In the genomic region with DNA sequence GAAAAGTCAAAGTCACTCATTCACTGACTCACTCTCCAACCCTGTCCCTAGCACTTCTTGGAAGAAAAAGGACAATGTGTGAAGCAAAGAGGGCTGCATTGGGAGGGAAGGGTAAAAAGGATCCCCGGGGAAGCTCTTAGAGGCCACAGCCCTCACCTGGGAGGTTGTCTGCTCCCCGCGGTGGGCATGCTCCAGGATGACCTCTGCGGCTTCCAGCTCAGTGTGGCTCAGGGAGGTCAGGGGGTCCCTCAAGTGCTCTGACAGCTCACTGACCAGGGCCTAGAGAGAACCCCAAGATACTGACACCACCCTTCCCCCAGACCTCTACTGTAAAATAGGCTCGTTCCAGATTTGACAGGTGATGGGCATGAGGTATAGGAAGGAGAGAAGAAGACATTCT, we compare ENCODE assay signal across 20 cellular contexts. TPM values are rescaled to one million over a fixed set of nuclear protein-coding genes. Genes with fewer than 3 reads are reported as not detected.
DNase-seq lines count a peak whose midpoint lies in the region; ATAC-seq and TF ChIP-seq lines count a peak whose summit lies in the region.
"Had no signal": no experiment of that assay in that cellular context is flagged by ENCODE, and none has a peak within 500 bp of the region (broad histone marks: within the 10 kb centered on the region; RNA-seq: fewer than 3 reads in every experiment).

No MANE protein-coding gene starts in this region.

- POLR2A ChIA-PET in activated CD8-positive, alpha-beta T cell treated with anti-CD3 and anti-CD28 coated beads for 36 hours (lab: Charles Lee), result interaction anchor here (1.3 to 3.8 kb wide), 3 partner anchors 10 to 21 kb away, joined by 3 to 27 read pairs (median 4); a partner anchor contains a TSS
- POLR2A ChIA-PET in activated CD8-positive, alpha-beta T cell treated with anti-CD3 and anti-CD28 coated beads, Interleukin-2, amount 10 ng/mL, durations not matched to agents 7 days and 5 days (lab: Charles Lee), result interaction anchor here (0.6 to 1.5 kb wide), 2 partner anchors 10 to 23 kb away, joined by 3 read pairs; no protein-coding TSS in a partner anchor

- H3K27ac Mint-ChIP-seq in activated CD8-positive, alpha-beta T cell treated with anti-CD3 and anti-CD28 coated beads for 36 hours, result peak overlapping the region; percentile 26
- no peak overlapping the region for H3K27ac Mint-ChIP-seq in activated CD8-positive, alpha-beta T cell treated with anti-CD3 and anti-CD28 coated beads, Interleukin-2, amount 10 ng/mL, durations not matched to agents 7 days and 5 days
- peak overlapping the region; percentile 4 for H3K27ac Mint-ChIP-seq in activated T-helper 17 cell treated with anti-CD3 and anti-CD28 coated beads, Interleukin-2, amount 50 U/mL, for 72 hours
- H3K27ac Mint-ChIP-seq: B cell, H9 had no signal

- H3K4me1 Mint-ChIP-seq in activated CD8-positive, alpha-beta T cell treated with anti-CD3 and anti-CD28 coated beads for 36 hours (ENCODE audit: low read depth), result peaks cover 27% of the 10 kb centered on the region
- H3K4me1 Mint-ChIP-seq in activated CD8-positive, alpha-beta T cell treated with anti-CD3 and anti-CD28 coated beads, Interleukin-2, amount 10 ng/mL, durations not matched to agents 7 days and 5 days (ENCODE audit: low read depth), result peaks cover 31% of the 10 kb centered on the region
- H3K4me1 Mint-ChIP-seq in activated T-helper 17 cell treated with anti-CD3 and anti-CD28 coated beads, Interleukin-2, amount 50 U/mL, for 72 hours, result peaks cover 22% of the 10 kb centered on the region

- intact Hi-C loops in activated CD8-positive, alpha-beta T cell treated with anti-CD3 and anti-CD28 coated beads for 36 hours (cut with micrococcal nuclease), result no loop called here
- intact Hi-C loops in cardiac septum (cut with DNase I), result no loop called here
- intact Hi-C loops in left ventricle myocardium superior (cut with micrococcal nuclease), result no loop called here
- intact Hi-C loops in upper lobe of right lung (cut with DNase I), result no loop called here

- H3K36me3 Mint-ChIP-seq in activated CD8-positive, alpha-beta T cell treated with anti-CD3 and anti-CD28 coated beads for 36 hours (ENCODE audit: low read depth), result peaks cover 2% of the 10 kb centered on the region
- H3K36me3 Mint-ChIP-seq in activated CD8-positive, alpha-beta T cell treated with anti-CD3 and anti-CD28 coated beads, Interleukin-2, amount 10 ng/mL, durations not matched to agents 7 days and 5 days (ENCODE audit: low read depth), result peaks cover 25% of the 10 kb centered on the region
- H3K36me3 Mint-ChIP-seq in activated T-helper 17 cell treated with anti-CD3 and anti-CD28 coated beads, Interleukin-2, amount 50 U/mL, for 72 hours (ENCODE audit: low read depth), result peaks cover 52% of the 10 kb centered on the region

- H3K27ac ChIP-seq in upper lobe of right lung (no peak overlapping the region), WERI-Rb-1 (no peak overlapping the region)
- H3K27ac ChIP-seq: 22Rv1, BLaER1, C4-2B, GM23248 had no signal

- H3K36me3 ChIP-seq in upper lobe of right lung (peaks cover 24% of the 10 kb centered on the region), WERI-Rb-1 (no peaks in the 10 kb centered on the region)

- H3K4me3 ChIP-seq in upper lobe of right lung (no peak overlapping the region), WERI-Rb-1 (ENCODE audit: low read depth, low read length) (no peak overlapping the region)
- H3K4me3 ChIP-seq: BLaER1, GM23248 had no signal

- DNase-seq in activated CD8-positive, alpha-beta T cell treated with anti-CD3 and anti-CD28 coated beads for 36 hours, result no peak
- DNase-seq in activated CD8-positive, alpha-beta T cell treated with anti-CD3 and anti-CD28 coated beads, Interleukin-2, amount 10 ng/mL, durations not matched to agents 7 days and 5 days, result no peak
- DNase-seq in cardiac septum (ENCODE audit: low spot score) (peak; percentile 51), left ventricle myocardium superior (no peak), upper lobe of right lung (peak; percentile 18), WERI-Rb-1 (no peak), GM13976 (ENCODE audit: low spot score) (no peak)
- DNase-seq: Caco-2; CD4-positive, CD25-positive, alpha-beta regulatory T cell; CD8-positive, alpha-beta T cell; DMS153; DND-41; GM23248; H9 had no signal

- H3K9me3 Mint-ChIP-seq in activated CD8-positive, alpha-beta T cell treated with anti-CD3 and anti-CD28 coated beads for 36 hours, result no peaks in the 10 kb centered on the region
- no peaks in the 10 kb centered on the region for H3K9me3 Mint-ChIP-seq in activated CD8-positive, alpha-beta T cell treated with anti-CD3 and anti-CD28 coated beads, Interleukin-2, amount 10 ng/mL, durations not matched to agents 7 days and 5 days (ENCODE audit: insufficient read depth)
- no peaks in the 10 kb centered on the region for H3K9me3 Mint-ChIP-seq in activated T-helper 17 cell treated with anti-CD3 and anti-CD28 coated beads, Interleukin-2, amount 50 U/mL, for 72 hours
- H3K9me3 Mint-ChIP-seq: CD4-positive, CD25-positive, alpha-beta regulatory T cell; CD8-positive, alpha-beta T cell; H9 had no signal

- no peaks in the 10 kb centered on the region for H3K9me3 ChIP-seq in upper lobe of right lung
- no peaks in the 10 kb centered on the region for H3K9me3 ChIP-seq in WERI-Rb-1 (ENCODE audit: severe bottlenecking)
- H3K9me3 ChIP-seq: BLaER1, Caco-2 had no signal

- H3K4me1 ChIP-seq in upper lobe of right lung, result peaks cover 4% of the 10 kb centered on the region

- in situ Hi-C loops in GM13976 (cut with MboI; ENCODE audit: low sequenced_read_pairs, unreplicated experiment), result no loop called here

- no peak for ATAC-seq in activated CD8-positive, alpha-beta T cell treated with anti-CD3 and anti-CD28 coated beads for 36 hours
- ATAC-seq in activated CD8-positive, alpha-beta T cell treated with anti-CD3 and anti-CD28 coated beads, Interleukin-2, amount 10 ng/mL, durations not matched to agents 7 days and 5 days, result no peak
- ATAC-seq in left ventricle myocardium superior (no peak), upper lobe of right lung (no peak)
- no peak for ATAC-seq in activated T-helper 17 cell treated with anti-CD3 and anti-CD28 coated beads, Interleukin-2, amount 50 U/mL, for 72 hours (replicated peaks)
- ATAC-seq: CD8-positive, alpha-beta T cell; HCT116 had no signal

- no peaks in the 10 kb centered on the region for H3K27me3 ChIP-seq in upper lobe of right lung
- H3K27me3 ChIP-seq in WERI-Rb-1 (ENCODE audit: insufficient read depth, low read depth, severe bottlenecking), result no peaks in the 10 kb centered on the region
- H3K27me3 ChIP-seq: BLaER1 had no signal

- no peak overlapping the region for H3K4me3 Mint-ChIP-seq in activated CD8-positive, alpha-beta T cell treated with anti-CD3 and anti-CD28 coated beads for 36 hours
- no peak overlapping the region for H3K4me3 Mint-ChIP-seq in activated CD8-positive, alpha-beta T cell treated with anti-CD3 and anti-CD28 coated beads, Interleukin-2, amount 10 ng/mL, durations not matched to agents 7 days and 5 days
- H3K4me3 Mint-ChIP-seq in activated T-helper 17 cell treated with anti-CD3 and anti-CD28 coated beads, Interleukin-2, amount 50 U/mL, for 72 hours, result no peak overlapping the region
- H3K4me3 Mint-ChIP-seq: B cell; CD8-positive, alpha-beta T cell; H9 had no signal

- H3K27me3 Mint-ChIP-seq in activated CD8-positive, alpha-beta T cell treated with anti-CD3 and anti-CD28 coated beads for 36 hours, result no peaks in the 10 kb centered on the region
- H3K27me3 Mint-ChIP-seq in activated CD8-positive, alpha-beta T cell treated with anti-CD3 and anti-CD28 coated beads, Interleukin-2, amount 10 ng/mL, durations not matched to agents 7 days and 5 days (ENCODE audit: low read depth), result no peaks in the 10 kb centered on the region
- no peaks in the 10 kb centered on the region for H3K27me3 Mint-ChIP-seq in activated T-helper 17 cell treated with anti-CD3 and anti-CD28 coated beads, Interleukin-2, amount 50 U/mL, for 72 hours
- H3K27me3 Mint-ChIP-seq: B cell; CD4-positive, CD25-positive, alpha-beta regulatory T cell had no signal

- CTCF ChIA-PET in activated CD8-positive, alpha-beta T cell treated with anti-CD3 and anti-CD28 coated beads for 36 hours (lab: Charles Lee), result interaction anchor here (0.7 to 1.7 kb wide), 4 partner anchors 28 to 80 kb away, joined by 3 to 6 read pairs (median 4); a partner anchor contains a TSS
- CTCF ChIA-PET in activated CD8-positive, alpha-beta T cell treated with anti-CD3 and anti-CD28 coated beads, Interleukin-2, amount 10 ng/mL, durations not matched to agents 7 days and 5 days (lab: Charles Lee), result interaction anchor here (0.8 to 2.7 kb wide), 4 partner anchors 10 to 314 kb away, joined by 4 to 13 read pairs (median 6); a partner anchor contains a TSS

- TF ChIP-seq CTCF in activated CD8-positive, alpha-beta T cell treated with anti-CD3 and anti-CD28 coated beads for 36 hours (IDR thresholded peaks at IDR 0.05), result no peak
- TF ChIP-seq CTCF in upper lobe of right lung (IDR thresholded peaks at IDR 0.05), result no peak
- no peak for TF ChIP-seq CTCF in WERI-Rb-1 (IDR thresholded peaks at IDR 0.05; ENCODE audit: low read depth, low read length)
- no peak for TF ChIP-seq CTCF in GM13976 (IDR thresholded peaks at IDR 0.05; ENCODE audit: borderline replicate concordance, control extremely low read depth, extremely low read depth, insufficient read depth, missing control alignments)

RNA-seq across cellular contexts. Expression of a gene that starts 4.0 kb away (rescaled TPM):
- total RNA-seq in activated CD8-positive, alpha-beta T cell treated with anti-CD3 and anti-CD28 coated beads for 36 hours, result 10 to 100 TPM; 30.1 to 31.8 TPM
- 10 to 100 TPM; 46.9 to 47.8 TPM for total RNA-seq in activated CD8-positive, alpha-beta T cell treated with anti-CD3 and anti-CD28 coated beads, Interleukin-2, amount 10 ng/mL, durations not matched to agents 7 days and 5 days
- total RNA-seq in cardiac septum, result 4.1 TPM
- total RNA-seq in left ventricle myocardium superior, result 3.7 TPM
- total RNA-seq in activated T-helper 17 cell treated with anti-CD3 and anti-CD28 coated beads, Interleukin-2, amount 50 U/mL, for 72 hours, result 100 to 1,000 TPM in 1 of 2 donors, 10 to 100 TPM in 1; 38.7 to 113 TPM
- total RNA-seq in upper lobe of right lung, result 13.6 TPM

RNA-seq across cellular contexts. Expression of a gene that starts 10.4 kb away (rescaled TPM):
- total RNA-seq in activated CD8-positive, alpha-beta T cell treated with anti-CD3 and anti-CD28 coated beads for 36 hours, result 10 to 100 TPM; 31.4 to 35.6 TPM
- total RNA-seq in activated CD8-positive, alpha-beta T cell treated with anti-CD3 and anti-CD28 coated beads, Interleukin-2, amount 10 ng/mL, durations not matched to agents 7 days and 5 days, result 10 to 100 TPM; 36.9 to 37.1 TPM
- total RNA-seq in cardiac septum (0.70 TPM), left ventricle myocardium superior (0.55 TPM), upper lobe of right lung (6.1 TPM)
- 10 to 100 TPM; 16.5 to 29.9 TPM for total RNA-seq in activated T-helper 17 cell treated with anti-CD3 and anti-CD28 coated beads, Interleukin-2, amount 50 U/mL, for 72 hours

RNA-seq across cellular contexts. Expression of a gene that starts 10.6 kb away (rescaled TPM):
- total RNA-seq in activated CD8-positive, alpha-beta T cell treated with anti-CD3 and anti-CD28 coated beads for 36 hours, result 10 to 100 TPM; 94.8 to 98.3 TPM
- 10 to 100 TPM; 88.1 to 91.8 TPM for total RNA-seq in activated CD8-positive, alpha-beta T cell treated with anti-CD3 and anti-CD28 coated beads, Interleukin-2, amount 10 ng/mL, durations not matched to agents 7 days and 5 days
- total RNA-seq in cardiac septum (34.1 TPM), left ventricle myocardium superior (28.9 TPM), upper lobe of right lung (42.1 TPM)
- total RNA-seq in activated T-helper 17 cell treated with anti-CD3 and anti-CD28 coated beads, Interleukin-2, amount 50 U/mL, for 72 hours, result 100 to 1,000 TPM; 123 to 174 TPM

RNA-seq across cellular contexts. Expression of a gene that starts 28.4 kb away (rescaled TPM):
- 100 to 1,000 TPM; 209 to 218 TPM for total RNA-seq in activated CD8-positive, alpha-beta T cell treated with anti-CD3 and anti-CD28 coated beads for 36 hours
- total RNA-seq in activated CD8-positive, alpha-beta T cell treated with anti-CD3 and anti-CD28 coated beads, Interleukin-2, amount 10 ng/mL, durations not matched to agents 7 days and 5 days, result 100 to 1,000 TPM; 281 to 286 TPM
- total RNA-seq in cardiac septum (77.7 TPM), left ventricle myocardium superior (36.6 TPM), upper lobe of right lung (118 TPM)
- 100 to 1,000 TPM; 186 to 268 TPM for total RNA-seq in activated T-helper 17 cell treated with anti-CD3 and anti-CD28 coated beads, Interleukin-2, amount 50 U/mL, for 72 hours

RNA-seq across cellular contexts. Expression of a gene that starts 34.8 kb away (rescaled TPM):
- 1 to 10 TPM; 5.9 to 7.2 TPM for total RNA-seq in activated CD8-positive, alpha-beta T cell treated with anti-CD3 and anti-CD28 coated beads for 36 hours
- total RNA-seq in activated CD8-positive, alpha-beta T cell treated with anti-CD3 and anti-CD28 coated beads, Interleukin-2, amount 10 ng/mL, durations not matched to agents 7 days and 5 days, result 1 to 10 TPM; 8.5 to 8.8 TPM
- total RNA-seq in cardiac septum (22.9 TPM), left ventricle myocardium superior (13.2 TPM), upper lobe of right lung (42.4 TPM)
- total RNA-seq in activated T-helper 17 cell treated with anti-CD3 and anti-CD28 coated beads, Interleukin-2, amount 50 U/mL, for 72 hours, result 10 to 100 TPM in 1 of 2 donors, 1 to 10 TPM in 1; 7.1 to 19.6 TPM

Comparison
In these comparisons a context has a peak if more than half of its experiments do, and no peak if none do; other contexts are left out.
1. DNase-seq: peak in cardiac septum (single experiment) and upper lobe of right lung (single experiment); none in activated CD8-positive, alpha-beta T cell treated with anti-CD3 and anti-CD28 coated beads for 36 hours (single experiment), activated CD8-positive, alpha-beta T cell treated with anti-CD3 and anti-CD28 coated beads, Interleukin-2, amount 10 ng/mL, durations not matched to agents 7 days and 5 days (single experiment), left ventricle myocardium superior (single experiment), WERI-Rb-1 (single experiment) and GM13976 (single experiment).